ENCODE assay signal across 1 cellular context in genomic region chr20:50198211-50198666, GRCh38.
TF ChIP-seq lines count a peak whose summit lies in the region.

No MANE protein-coding gene starts in this region.

TF ChIP-seq in SK-N-SH treated with all-trans-retinoic acid at 6 μM for 48 hours, 23 proteins besides CTCF, POLR2A, EP300 and RAD21 (continued from another document):
- TF ChIP-seq ARNTL (CRISPR knock-in tag; IDR thresholded peaks at IDR 0.05; ENCODE audit: borderline replicate concordance, low read depth) (no peak), ISL1 (CRISPR knock-in tag; IDR thresholded peaks at IDR 0.05) (no peak), ZFP3 (CRISPR knock-in tag; IDR thresholded peaks at IDR 0.05) (no peak)
